9 cellular contexts compared by ENCODE assay signal in genomic region chr17:77354721-77355455, GRCh38.
DNase-seq lines count a peak whose midpoint lies in the region; ATAC-seq, FAIRE-seq and TF ChIP-seq lines count a peak whose summit lies in the region.
"Had no signal": no experiment of that assay in that cellular context is flagged by ENCODE, and none has a peak within 500 bp of the region (broad histone marks: within the 10 kb centered on the region; RNA-seq: fewer than 3 reads in every experiment).

No MANE protein-coding gene starts in this region.

- no peak for TF ChIP-seq CTCF in AG04450 (IDR thresholded peaks at IDR 0.05; ENCODE audit: low read depth, low read length)
- TF ChIP-seq CTCF in IMR-90 (conservative IDR thresholded peaks at IDR 0.05; ENCODE audit: low read depth, low read length), result no peak
- no peak for TF ChIP-seq CTCF in H1 (IDR thresholded peaks at IDR 0.05; ENCODE audit: control extremely low read depth in 1 of 3, insufficient read depth in 1 of 3, low read depth in 1 of 3, low read length in 3 of 3)

- WGBS in IMR-90 (ENCODE audit: extremely low coverage in 2 of 2, insufficient read length in 1 of 2), 2 experiments, result 53% methylated on average over 13 of the region's 24 CpGs; no CpG with 5 or more reads in 1 of the 2 experiments
- 89% methylated on average over 24 of the region's 24 CpGs; no CpG with 5 or more reads in 1 of the 2 experiments for WGBS in H1 (ENCODE audit: extremely low coverage in 1 of 2, insufficient coverage in 1 of 2, insufficient read length in 1 of 2, insufficient replicate concordance in 2 of 2, low coverage in 1 of 2, low lambda C conversion rate in 2 of 2, missing lambda C conversion rate in 1 of 2), 2 experiments

- peak; percentile 86 for ATAC-seq in IMR-90 (ENCODE audit: low read depth)

- H2AFZ ChIP-seq in IMR-90 (replicated peaks; ENCODE audit: low read length, poor library complexity), result peak overlapping the region; percentile 72
- H2AFZ ChIP-seq in H1 (ENCODE audit: low read length), result no peak overlapping the region

- peak overlapping the region; percentile 86 for H2AK9ac ChIP-seq in IMR-90 (replicated peaks; ENCODE audit: low read depth, low read length, poor library complexity)

- H3K18ac ChIP-seq in IMR-90 (ENCODE audit: low read depth, low read length) (peak overlapping the region; percentile 50), H1 (ENCODE audit: extremely low read depth, low read length) (no peak overlapping the region; the same call in 1 of the 2 replicates)

- POLR2A ChIA-PET in AG04450 (lab: Yijun Ruan, JAX) (interaction anchor here (0.5 to 2.5 kb wide), 8 partner anchors 12 to 70 kb away, joined by 3 to 10 read pairs (median 8); no protein-coding TSS in a partner anchor), IMR-90 (lab: Charles Lee; ENCODE audit: unreplicated experiment) (no interaction called here), H1 (lab: Charles Lee; ENCODE audit: partially characterized antibody) (interaction anchor here (1.1 to 1.4 kb wide), 3 partner anchors 9 to 67 kb away, joined by 3 to 4 read pairs (median 3); no protein-coding TSS in a partner anchor)

- H3K27me3 ChIP-seq in AG04450 (ENCODE audit: control insufficient read depth, insufficient read depth, low read length), result no peaks in the 10 kb centered on the region
- no peaks in the 10 kb centered on the region for H3K27me3 ChIP-seq in IMR-90 (ENCODE audit: control insufficient read depth, insufficient read depth, low read length)
- H3K27me3 ChIP-seq in H1 (replicated peaks in 1 of 4; ENCODE audit: control insufficient read depth in 3 of 4, extremely low read depth in 1 of 4, insufficient read depth in 3 of 4, low read length in 3 of 4), result no peaks in the 10 kb centered on the region

- H2BK120ac ChIP-seq in IMR-90 (ENCODE audit: low read depth, low read length), result peak overlapping the region; percentile 80
- H2BK120ac ChIP-seq in H1 (replicated peaks; ENCODE audit: low read depth, low read length), result no peak overlapping the region

- H3K27ac ChIP-seq in AG04450 (ENCODE audit: low read depth, low read length) (peak overlapping the region; percentile 98), IMR-90 (ENCODE audit: insufficient read depth, low read length) (peak overlapping the region; percentile 84), H1 (ENCODE audit: low read depth, low read length) (no peak overlapping the region), substantia nigra (ENCODE audit: low read depth, low read length, poor library complexity, severe bottlenecking) (no peak overlapping the region)

- no peaks in the 10 kb centered on the region for H3K23me2 ChIP-seq in H1 (ENCODE audit: low read depth, low read length)

- TF ChIP-seq RAD21 in IMR-90 (IDR thresholded peaks at IDR 0.05; ENCODE audit: low read length), result peak; percentile 19
- TF ChIP-seq RAD21 in H1 (IDR thresholded peaks at IDR 0.05 in 1 of 2, conservative IDR thresholded peaks at IDR 0.05 in 1 of 2; ENCODE audit: low read depth in 2 of 2, low read length in 2 of 2), result no peak

- H4K8ac ChIP-seq in IMR-90 (ENCODE audit: low read depth in 2 of 2, low read length in 2 of 2) (peak overlapping the region; percentile 14 to 81; a peak in 3 of 4 replicates), H1 (ENCODE audit: extremely low read depth, insufficient read depth, low read length) (no peak overlapping the region; the same call in 1 of the 2 replicates)

- in situ Hi-C loops in IMR-90 (cut with MboI; ENCODE audit: low sequenced_read_pairs), result no loop called here

- H3K9ac ChIP-seq in IMR-90 (ENCODE audit: low read depth, low read length), result no peak overlapping the region; the same call in 1 of the 2 replicates
- no peak overlapping the region for H3K9ac ChIP-seq in H1 (replicated peaks in 1 of 4; ENCODE audit: extremely low read depth in 1 of 4, low read depth in 3 of 4, low read length in 3 of 4)

- H3K9me3 ChIP-seq in AG04450 (ENCODE audit: control insufficient read depth, insufficient read depth, low read length) (no peaks in the 10 kb centered on the region; the same call in 1 of the 2 replicates), IMR-90 (ENCODE audit: control insufficient read depth, insufficient read depth, low read length) (no peaks in the 10 kb centered on the region), H1 (ENCODE audit: insufficient read depth in 2 of 2, low read depth in 1 of 2, low read length in 1 of 2) (peaks cover 4 to 10% of the 10 kb centered on the region in 2 experiments; a peak in 2 of 4 replicates)

- H3K56ac ChIP-seq in IMR-90 (ENCODE audit: extremely low read depth, insufficient read depth, low read length) (no peak overlapping the region), H1 (replicated peaks; ENCODE audit: insufficient read length, low read depth, low read length) (no peak overlapping the region)

- no peak overlapping the region for H3K4me3 ChIP-seq in AG04450 (ENCODE audit: low read depth, low read length)
- H3K4me3 ChIP-seq in IMR-90 (ENCODE audit: insufficient read depth, low read depth, low read length), result no peak overlapping the region
- no peak overlapping the region for H3K4me3 ChIP-seq in H1 (ENCODE audit: extremely low read depth in 1 of 4, insufficient read depth in 2 of 4, low read depth in 3 of 4, low read length in 4 of 4)

- peaks cover 11% of the 10 kb centered on the region for H4K20me1 ChIP-seq in IMR-90 (ENCODE audit: insufficient read depth, low read length)
- H4K20me1 ChIP-seq in H1 (replicated peaks in 1 of 2; ENCODE audit: control insufficient read depth in 1 of 2, insufficient read depth in 2 of 2, low read length in 2 of 2), result peaks cover 0 to 3% of the 10 kb centered on the region in 2 experiments

- no TSS peak for BruUV-seq in IMR-90 (replicated peaks; lab: Mats Ljungman, UMichigan)

- H2BK15ac ChIP-seq in IMR-90 (ENCODE audit: low read depth, low read length) (peak overlapping the region; percentile 25; the same call in 1 of the 3 replicates), H1 (ENCODE audit: low read length) (no peak overlapping the region)

- H4K5ac ChIP-seq in IMR-90 (ENCODE audit: low read depth, low read length) (peak overlapping the region; percentile 30), H1 (ENCODE audit: insufficient read length, low read depth, low read length) (no peak overlapping the region)

- peak overlapping the region; percentile 9; the same call in 1 of the 2 replicates for H3K4me2 ChIP-seq in IMR-90 (ENCODE audit: low read depth, low read length)
- H3K4me2 ChIP-seq in H1 (ENCODE audit: insufficient read depth in 1 of 2, low read depth in 2 of 2, low read length in 2 of 2), result no peak overlapping the region

- H2BK20ac ChIP-seq in IMR-90 (ENCODE audit: low read depth, low read length) (peak overlapping the region; percentile 43), H1 (ENCODE audit: low read length) (no peak overlapping the region)

- H3K14ac ChIP-seq in IMR-90 (replicated peaks; ENCODE audit: low read depth, low read length) (peak overlapping the region; percentile 65), H1 (ENCODE audit: insufficient read length) (no peak overlapping the region)

- H3K9me1 ChIP-seq in IMR-90 (ENCODE audit: insufficient read depth, low read length), result peaks cover 37% of the 10 kb centered on the region

- TF ChIP-seq POLR2A in IMR-90 (IDR thresholded peaks at IDR 0.05; ENCODE audit: low read depth, low read length) (0 out of 2 replicates have a peak, but pooled peaks have one; percentile 27), H1 (IDR thresholded peaks at IDR 0.05; ENCODE audit: control extremely low read depth in 1 of 2, low read depth in 2 of 2, low read length in 2 of 2) (no peak)

- H3K4ac ChIP-seq in IMR-90 (ENCODE audit: low read depth, low read length), result peak overlapping the region; percentile 90
- H3K4ac ChIP-seq in H1 (replicated peaks; ENCODE audit: insufficient read length, low read depth, low read length), result no peak overlapping the region

- H3K23ac ChIP-seq in IMR-90 (ENCODE audit: low read depth, low read length), result no peak overlapping the region; the same call in 1 of the 2 replicates
- no peak overlapping the region for H3K23ac ChIP-seq in H1 (ENCODE audit: insufficient read length)

- H3K79me2 ChIP-seq in H1 (ENCODE audit: control insufficient read depth in 1 of 2, insufficient read depth in 2 of 2, low read length in 2 of 2), result 0 out of 4 replicates have a peak, but pooled peaks cover 0 to 3% of the 10 kb centered on the region in 2 experiments

- no peak for FAIRE-seq in H1 (lab: Jason Lieb, UNC)
- FAIRE-seq: G401.6 had no signal

- no peak for TF ChIP-seq EP300 in H1 (IDR thresholded peaks at IDR 0.05; ENCODE audit: borderline replicate concordance in 1 of 2, low read depth in 2 of 2, low read length in 2 of 2)

- no peak overlapping the region for H2BK12ac ChIP-seq in H1 (ENCODE audit: low read depth, low read length)

- intact Hi-C loops in IMR-90 (cut with micrococcal nuclease), result no loop called here

- H4K91ac ChIP-seq in IMR-90 (ENCODE audit: insufficient read depth, low read depth, low read length) (peak overlapping the region; percentile 74), H1 (replicated peaks; ENCODE audit: insufficient read length, low read length) (peak overlapping the region; percentile 6)

- CTCF ChIA-PET in AG04450 (lab: Charles Lee) (interaction anchor here (1.2 to 2.3 kb wide), 2 partner anchors 24 to 75 kb away, joined by 4 to 11 read pairs; no protein-coding TSS in a partner anchor), IMR-90 (lab: Yijun Ruan, JAX) (no interaction called here), H1 (lab: Charles Lee; ENCODE audit: partially characterized antibody) (interaction anchor here (0.8 to 1.5 kb wide), 3 partner anchors 23 to 138 kb away, joined by 3 to 5 read pairs (median 5); no protein-coding TSS in a partner anchor)

- H3K36me3 ChIP-seq in IMR-90 (ENCODE audit: control insufficient read depth, insufficient read depth, low read length), result no peaks in the 10 kb centered on the region
- no peaks in the 10 kb centered on the region for H3K36me3 ChIP-seq in H1 (ENCODE audit: control insufficient read depth in 2 of 4, insufficient read depth in 4 of 4, low read length in 3 of 4)

- H3K79me1 ChIP-seq in IMR-90 (ENCODE audit: low read depth in 1 of 2, low read length in 2 of 2) (peaks cover 47 to 91% of the 10 kb centered on the region in 2 experiments), H1 (ENCODE audit: low read depth, low read length) (peaks cover 5% of the 10 kb centered on the region)

- H2AK5ac ChIP-seq in IMR-90 (ENCODE audit: low read depth, low read length), result peak overlapping the region; percentile 87
- H2AK5ac ChIP-seq in H1 (ENCODE audit: low read depth, low read length), result peak overlapping the region; percentile 1; the same call in 1 of the 2 replicates

- H2BK5ac ChIP-seq in IMR-90 (ENCODE audit: low read depth, low read length, poor library complexity, severe bottlenecking), result peak overlapping the region; percentile 80
- no peak overlapping the region for H2BK5ac ChIP-seq in H1 (ENCODE audit: low read depth, low read length)

- DNase-seq in AG04450 (ENCODE audit: low read depth, low spot score), result peak; percentile 90
- DNase-seq in IMR-90, result peak; percentile 98
- DNase-seq in H1 (ENCODE audit: low read depth in 1 of 2, low spot score in 2 of 2), result no peak
- peak; percentile 92 for DNase-seq in myocyte (ENCODE audit: low read depth)
- DNase-seq in substantia nigra (lab: John Stamatoyannopoulos, UW), result no peak
- no peak for DNase-seq in T-helper 1 cell
- no peak for DNase-seq in GF-D8 (lab: John Stamatoyannopoulos, UW)
- DNase-seq in activated CD4-positive, alpha-beta T cell treated with anti-CD3 and anti-CD28 coated beads for 4 hours, result no peak

- dilution Hi-C loops in IMR-90 (cut with HindIII; ENCODE audit: low sequenced_read_pairs, unreplicated experiment), result no loop called here

- H3K4me1 ChIP-seq in IMR-90 (ENCODE audit: control insufficient read depth, insufficient read depth, low read length) (peaks cover 40% of the 10 kb centered on the region), H1 (replicated peaks in 1 of 4; ENCODE audit: control insufficient read depth in 3 of 4, insufficient read depth in 4 of 4, low read length in 3 of 4) (peaks cover 0 to 13% (median 6%) of the 10 kb centered on the region in 4 experiments; a peak in 6 of 7 replicates)

Comparison
In these comparisons a context has a peak if more than half of its experiments do, and no peak if none do; other contexts are left out.
1. DNase-seq: peak in AG04450 (single experiment), IMR-90 (single experiment) and myocyte (single experiment); none in H1 (0 of 2), substantia nigra (0 of 49), T-helper 1 cell (0 of 5), GF-D8 (single experiment) and activated CD4-positive, alpha-beta T cell treated with anti-CD3 and anti-CD28 coated beads for 4 hours (0 of 2).
2. H3K27ac ChIP-seq: peak in AG04450 (single experiment) and IMR-90 (single experiment); none in H1 (single experiment) and substantia nigra (single experiment).